8 cellular contexts compared by ENCODE assay signal in genomic region chr1:144546274-144547171, GRCh38. TPM values are rescaled to one million over a fixed set of nuclear protein-coding genes. Genes with fewer than 3 reads are reported as not detected.
DNase-seq lines count a peak whose midpoint lies in the region; ATAC-seq and TF ChIP-seq lines count a peak whose summit lies in the region.
"Not testable (repeated sequence)": the region's sequence is repeated elsewhere in the genome, so short reads cannot be mapped to it uniquely, and the experiment has no call there.

No MANE protein-coding gene starts in this region.

- DNase-seq in GM13977 (ENCODE audit: low spot score) (peak; percentile 37), NCI-H146 (lab: John Stamatoyannopoulos, UW) (peak; percentile 14), hippocampal formation (lab: John Stamatoyannopoulos, UW) (peak; percentile 77 to 86), prostate gland (ENCODE audit: low spot score) (peak; percentile 39), upper lobe of right lung (peak; percentile 78)

- WGBS in prostate gland = under 1% methylated on average over 36 of the region's 37 CpGs

- ATAC-seq in HG02763 (IDR thresholded peaks at IDR 0.05; ENCODE audit: unreplicated experiment) (peak; percentile 98), upper lobe of right lung (peak; percentile 99)

- H3K36me3 Mint-ChIP-seq in brain = not testable (repeated sequence)

- not testable (repeated sequence) for H3K4me1 ChIP-seq in prostate gland (replicated peaks); upper lobe of right lung

- H3K27ac ChIP-seq in VCaP = peak overlapping the region; percentile 73
- H3K27ac ChIP-seq in prostate gland = peak overlapping the region; percentile 64 to 70
- H3K27ac ChIP-seq in upper lobe of right lung = peak overlapping the region; percentile 90

- not testable (repeated sequence) for H3K27me3 ChIP-seq in prostate gland (replicated peaks; ENCODE audit: insufficient read depth)
- H3K27me3 ChIP-seq in upper lobe of right lung = peaks cover 17% of the 10 kb centered on the region

- in situ Hi-C loops in GM13977 (cut with MboI; ENCODE audit: low pct_unique_long_range_greater_than_20kb, low sequenced_read_pairs, unreplicated experiment) = not testable (repeated sequence)

- H3K9me3 Mint-ChIP-seq in brain = not testable (repeated sequence)

- peak overlapping the region; percentile 98 to 100 (median 100) for H3K27ac Mint-ChIP-seq in brain

- H3K4me3 Mint-ChIP-seq in brain = peak overlapping the region; percentile 86 to 97 (median 91)

- TF ChIP-seq CTCF in GM13977 (IDR thresholded peaks at IDR 0.05; ENCODE audit: extremely low read depth, insufficient read depth, missing control alignments); VCaP (conservative IDR thresholded peaks at IDR 0.05); brain (conservative IDR thresholded peaks at IDR 0.05); prostate gland (IDR thresholded peaks at IDR 0.05); upper lobe of right lung (IDR thresholded peaks at IDR 0.05): not testable (repeated sequence)

- H3K9me3 ChIP-seq in prostate gland, upper lobe of right lung: not testable (repeated sequence)

- intact Hi-C loops in prostate gland (cut with DNase I); upper lobe of right lung (cut with DNase I): not testable (repeated sequence)

- peak; percentile 60 for TF ChIP-seq POLR2A in prostate gland (IDR thresholded peaks at IDR 0.05)

- H3K4me1 Mint-ChIP-seq in brain = peaks cover 29% of the 10 kb centered on the region

- H3K4me3 ChIP-seq in prostate gland (peak overlapping the region; percentile 19 to 25), upper lobe of right lung (peak overlapping the region; percentile 50)

- not testable (repeated sequence) for H3K36me3 ChIP-seq in prostate gland, upper lobe of right lung

- H3K27me3 Mint-ChIP-seq in brain = not testable (repeated sequence)

RNA-seq across cellular contexts. Expression of gene PPIAL4F, which starts 46.2 kb away (rescaled TPM):
- not detected for polyA plus RNA-seq in brain (ENCODE audit: insufficient read depth, low read depth, low replicate concordance)
- total RNA-seq in prostate gland = not detected
- total RNA-seq in upper lobe of right lung = not detected

Comparison
In these comparisons a context has a peak if more than half of its experiments do, and no peak if none do; other contexts are left out.
1. Peak in every context shown above with its lines: DNase-seq, ATAC-seq, H3K4me3 ChIP-seq and H3K27ac ChIP-seq.
2. DNase-seq: peak in every context shown above with its lines; median percentile 82 in hippocampal formation; 78 in upper lobe of right lung; 39 in prostate gland; 37 in GM13977; 14 in NCI-H146.